In genomic region chr2:25879133-25879730, GRCh38 we compare ENCODE assay signal across 8 cellular contexts. TPM values are rescaled to one million over a fixed set of nuclear protein-coding genes. Genes with fewer than 3 reads are reported as not detected.
A peak's percentile ranks its signal among the peaks of the same experiment; 100 is the strongest.
DNase-seq lines count a peak whose midpoint lies in the region; FAIRE-seq and TF ChIP-seq lines count a peak whose summit lies in the region.

No MANE protein-coding gene starts in this region.

- H3F3A ChIP-seq in SK-N-SH (replicated peaks; ENCODE audit: insufficient read depth): peaks cover 15% of the 10 kb centered on the region

- peaks cover 27% of the 10 kb centered on the region for H3K4me1 Mint-ChIP-seq in T-helper 1 cell treated with Interleukin-12 subunit alpha and Interleukin-12 subunit beta and Interleukin-4 antibody, amounts not matched to agents 30 μg/mL and 1 μg/mL, for 36 hours (ENCODE audit: low read depth)

- H3K9me3 ChIP-seq in SK-N-SH (no peaks in the 10 kb centered on the region), small intestine (ENCODE audit: control insufficient read depth, low read depth) (no peaks in the 10 kb centered on the region)

- no peak for TF ChIP-seq EP300 in SK-N-SH (IDR thresholded peaks at IDR 0.05; ENCODE audit: borderline replicate concordance in 1 of 2, low read depth in 1 of 2, low read length in 1 of 2)

- no peak for TF ChIP-seq RAD21 in SK-N-SH (IDR thresholded peaks at IDR 0.05; ENCODE audit: low read length)

- POLR2A ChIA-PET in SK-N-SH (lab: Yijun Ruan, JAX): interaction anchor here (0.7 to 1.6 kb wide), 11 partner anchors 9 to 294 kb away, joined by 3 to 7 read pairs (median 4); partner anchors contain the start of gene GAREM2

- 58% methylated on average over 5 of the region's 5 CpGs for WGBS in SK-N-SH (ENCODE audit: low lambda C conversion rate)
- WGBS in small intestine, 3 donors: 80 to 90% (median 87%) methylated on average over 5 of the region's 5 CpGs

- no peaks in the 10 kb centered on the region for H3K9me3 Mint-ChIP-seq in T-helper 1 cell treated with Interleukin-12 subunit alpha and Interleukin-12 subunit beta and Interleukin-4 antibody, amounts not matched to agents 30 μg/mL and 1 μg/mL, for 36 hours

- H3K4me2 ChIP-seq in SK-N-SH: peak overlapping the region; percentile 80

- peak overlapping the region; percentile 92 for H3K4me3 Mint-ChIP-seq in T-helper 1 cell treated with Interleukin-12 subunit alpha and Interleukin-12 subunit beta and Interleukin-4 antibody, amounts not matched to agents 30 μg/mL and 1 μg/mL, for 36 hours

- H3K27ac Mint-ChIP-seq in T-helper 1 cell treated with Interleukin-12 subunit alpha and Interleukin-12 subunit beta and Interleukin-4 antibody, amounts not matched to agents 30 μg/mL and 1 μg/mL, for 36 hours: peak overlapping the region; percentile 95

- intact Hi-C loops in posterior cingulate gyrus (cut with DNase I): loop anchor here (5.0 kb wide), 1 partner anchor 153 kb away; the partner anchor contains the start of gene RAB10

- H3K9me2 ChIP-seq in SK-N-SH: no peaks in the 10 kb centered on the region

- no peak for FAIRE-seq in small intestine (lab: Jason Lieb, UNC)

- H3K36me3 Mint-ChIP-seq in T-helper 1 cell treated with Interleukin-12 subunit alpha and Interleukin-12 subunit beta and Interleukin-4 antibody, amounts not matched to agents 30 μg/mL and 1 μg/mL, for 36 hours (ENCODE audit: low read depth): peaks cover 9% of the 10 kb centered on the region

- no peaks in the 10 kb centered on the region for H3K27me3 ChIP-seq in SK-N-SH (ENCODE audit: insufficient read depth)
- H3K27me3 ChIP-seq in small intestine (ENCODE audit: control insufficient read depth in 2 of 2, insufficient read depth in 2 of 2, low read length in 2 of 2): no peaks in the 10 kb centered on the region

- H3K9ac ChIP-seq in SK-N-SH: peak overlapping the region; percentile 61; the same call in 1 of the 2 replicates

- DNase-seq in T-helper 1 cell (no peak), SK-N-SH (no peak), fibroblast of pulmonary artery (ENCODE audit: low read depth) (peak; percentile 33), small intestine (no peak), GF-D8 (lab: John Stamatoyannopoulos, UW) (no peak), posterior cingulate gyrus (no peak), superior temporal gyrus (ENCODE audit: extremely low spot score) (no peak)

- H2AFZ ChIP-seq in SK-N-SH (ENCODE audit: low read depth): peak overlapping the region; percentile 86

- H3K27me3 Mint-ChIP-seq in T-helper 1 cell treated with Interleukin-12 subunit alpha and Interleukin-12 subunit beta and Interleukin-4 antibody, amounts not matched to agents 30 μg/mL and 1 μg/mL, for 36 hours (ENCODE audit: low read depth): no peaks in the 10 kb centered on the region

- TF ChIP-seq CTCF in SK-N-SH (IDR thresholded peaks at IDR 0.05): no peak
- TF ChIP-seq CTCF in fibroblast of pulmonary artery (IDR thresholded peaks at IDR 0.05; ENCODE audit: low read length, missing control alignments): no peak

- H3K4me3 ChIP-seq in SK-N-SH (ENCODE audit: low read depth in 2 of 2, low read length in 1 of 2) (peak overlapping the region; percentile 45 to 96), fibroblast of pulmonary artery (replicated peaks; ENCODE audit: low read depth, low read length) (peak overlapping the region; percentile 61), small intestine (ENCODE audit: low read depth in 1 of 2, low read length in 2 of 2) (peak overlapping the region in 1 of 2 donors; percentile 30)

- peaks cover 8 to 16% of the 10 kb centered on the region in 2 experiments; a peak in 3 of 4 replicates for H3K4me1 ChIP-seq in SK-N-SH (ENCODE audit: control insufficient read depth in 1 of 2, insufficient read depth in 2 of 2, low read depth in 1 of 2, low read length in 1 of 2)
- H3K4me1 ChIP-seq in small intestine (ENCODE audit: control insufficient read depth in 2 of 2, insufficient read depth in 1 of 2, low read depth in 1 of 2, low read length in 1 of 2): no peaks in the 10 kb centered on the region

- no peaks in the 10 kb centered on the region for H3K36me3 ChIP-seq in SK-N-SH (replicated peaks in 1 of 2; ENCODE audit: control insufficient read depth in 1 of 2, insufficient read depth in 2 of 2, low read length in 1 of 2)
- H3K36me3 ChIP-seq in small intestine (ENCODE audit: control insufficient read depth in 2 of 2, insufficient read depth in 2 of 2, low read length in 2 of 2): no peaks in the 10 kb centered on the region

- CTCF ChIA-PET in SK-N-SH (lab: Yijun Ruan, JAX): interaction anchor here (0.8 to 1.5 kb wide), 5 partner anchors 9 to 39 kb away, joined by 3 to 9 read pairs (median 4); no protein-coding TSS in a partner anchor

- peaks cover 38% of the 10 kb centered on the region for H3K79me2 ChIP-seq in SK-N-SH (ENCODE audit: insufficient read depth)

- peaks cover 18% of the 10 kb centered on the region for H4K20me1 ChIP-seq in SK-N-SH (ENCODE audit: insufficient read depth)

- H3K27ac ChIP-seq in SK-N-SH (ENCODE audit: low read depth in 2 of 2, low read length in 1 of 2) (peak overlapping the region; percentile 89 to 90), small intestine (ENCODE audit: low read depth in 1 of 2, low read length in 1 of 2) (peak overlapping the region; percentile 28 to 88)

TF ChIP-seq in SK-N-SH, 30 proteins besides CTCF, POLR2A, EP300 and RAD21:
- TF ChIP-seq YY1 (IDR thresholded peaks at IDR 0.05; ENCODE audit: low read depth): 0 out of 2 replicates have a peak, but pooled peaks have one; percentile 3
- TF ChIP-seq PBX3 (IDR thresholded peaks at IDR 0.05): peak; percentile 23; the same call in 1 of the 2 replicates
- peak; percentile 46; the same call in 1 of the 2 replicates for TF ChIP-seq JUND (IDR thresholded peaks at IDR 0.05)
- TF ChIP-seq TEAD4 (IDR thresholded peaks at IDR 0.05; ENCODE audit: borderline replicate concordance, insufficient read depth): 0 out of 2 replicates have a peak, but pooled peaks have one; percentile 9
- TF ChIP-seq GATA2 (CRISPR knock-in tag; IDR thresholded peaks at IDR 0.05): no peak
- peak; percentile 39; the same call in 1 of the 2 replicates for TF ChIP-seq FOSL2 (IDR thresholded peaks at IDR 0.05; ENCODE audit: borderline replicate concordance, low read depth)
- TF ChIP-seq NFIC (IDR thresholded peaks at IDR 0.05; ENCODE audit: borderline replicate concordance): no peak

RNA-seq across cellular contexts. Expression of gene ASXL2, which starts 0.9 kb away (rescaled TPM):
- polyA plus RNA-seq in SK-N-SH (2012; rRNA removed) (4.8 and 6.1 TPM in 2 replicates), small intestine (1 to 10 TPM; 1.1 to 4.8 (median 1.6) TPM)
- polyA plus RNA-seq in SK-N-SH (2012; cell fraction: cytosol; rRNA removed): 5.6 and 5.8 TPM in 2 replicates
- polyA plus RNA-seq in SK-N-SH (2012; cell fraction: nucleus; rRNA removed): 6.6 and 10.3 TPM in 2 replicates
